In the genomic region with DNA sequence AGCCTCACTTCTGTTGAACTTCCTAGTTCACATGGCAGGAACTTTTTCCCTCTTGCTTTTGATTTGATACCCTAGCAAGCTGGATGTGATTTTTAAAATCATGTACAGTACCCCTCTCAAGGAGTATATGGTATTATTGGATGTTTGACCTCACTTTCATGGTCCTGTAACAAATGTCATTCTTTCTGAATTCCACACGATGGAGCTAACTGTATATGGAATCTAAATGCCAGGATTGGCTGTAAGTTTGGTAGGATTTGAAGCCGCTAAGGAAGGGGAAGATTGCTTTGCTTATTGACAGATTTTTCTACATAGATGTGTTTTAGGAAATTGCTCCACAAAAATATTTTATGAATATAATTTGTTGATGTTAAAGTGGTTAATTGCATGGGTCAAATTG, we compare ENCODE assay signal across 8 cellular contexts. TPM values are rescaled to one million over a fixed set of nuclear protein-coding genes. Genes with fewer than 3 reads are reported as not detected.
DNase-seq lines count a peak whose midpoint lies in the region; ATAC-seq and TF ChIP-seq lines count a peak whose summit lies in the region.
"Had no signal": no experiment of that assay in that cellular context is flagged by ENCODE, and none has a peak within 500 bp of the region (broad histone marks: within the 10 kb centered on the region; RNA-seq: fewer than 3 reads in every experiment).

No MANE protein-coding gene starts in this region.

- H3K27me3 Mint-ChIP-seq in activated CD4-positive, alpha-beta T cell treated with anti-CD3 and anti-CD28 coated beads, Interleukin-2, amount 10 ng/mL, durations not matched to agents 24 days and 14 days, result no peaks in the 10 kb centered on the region
- no peaks in the 10 kb centered on the region for H3K27me3 Mint-ChIP-seq in activated T-helper 1 cell treated with anti-CD3 and anti-CD28 coated beads, Interleukin-12 subunit alpha, Interleukin-12 subunit beta, Interleukin-2, Interleukin-4 antibody, amounts not matched to agents 30 ng/mL and 10 ng/mL and 1 ng/mL, durations not matched to agents 14 hours and 24 hours and 36 hours (ENCODE audit: insufficient read depth)

- peak; percentile 50 for ATAC-seq in mucosa of descending colon

- no peaks in the 10 kb centered on the region for H3K9me3 ChIP-seq in mucosa of descending colon
- H3K9me3 ChIP-seq: SJCRH30 had no signal

- H3K4me1 ChIP-seq in mucosa of descending colon (ENCODE audit: low read depth), result peaks cover 12% of the 10 kb centered on the region

- no peaks in the 10 kb centered on the region for H3K9me3 Mint-ChIP-seq in activated CD4-positive, alpha-beta T cell treated with anti-CD3 and anti-CD28 coated beads, Interleukin-2, amount 10 ng/mL, durations not matched to agents 24 days and 14 days
- no peaks in the 10 kb centered on the region for H3K9me3 Mint-ChIP-seq in activated T-helper 1 cell treated with anti-CD3 and anti-CD28 coated beads, Interleukin-12 subunit alpha, Interleukin-12 subunit beta, Interleukin-2, Interleukin-4 antibody, amounts not matched to agents 30 ng/mL and 10 ng/mL and 1 ng/mL, durations not matched to agents 14 hours and 24 hours and 36 hours

- peaks cover 12% of the 10 kb centered on the region for H3K36me3 Mint-ChIP-seq in activated CD4-positive, alpha-beta T cell treated with anti-CD3 and anti-CD28 coated beads, Interleukin-2, amount 10 ng/mL, durations not matched to agents 24 days and 14 days (ENCODE audit: low read depth)
- H3K36me3 Mint-ChIP-seq in activated T-helper 1 cell treated with anti-CD3 and anti-CD28 coated beads, Interleukin-12 subunit alpha, Interleukin-12 subunit beta, Interleukin-2, Interleukin-4 antibody, amounts not matched to agents 30 ng/mL and 10 ng/mL and 1 ng/mL, durations not matched to agents 14 hours and 24 hours and 36 hours (ENCODE audit: low read depth), result peaks cover 8% of the 10 kb centered on the region

- H3K36me3 ChIP-seq in mucosa of descending colon (ENCODE audit: low read depth), result no peaks in the 10 kb centered on the region
- H3K36me3 ChIP-seq: SJCRH30 had no signal

- peak; percentile 38 for TF ChIP-seq CTCF in GM12873 (IDR thresholded peaks at IDR 0.05; ENCODE audit: insufficient read depth, low read depth, low read length, missing control alignments)
- no peak for TF ChIP-seq CTCF in mucosa of descending colon (IDR thresholded peaks at IDR 0.05)

- H3K27ac Mint-ChIP-seq in activated CD4-positive, alpha-beta T cell treated with anti-CD3 and anti-CD28 coated beads, Interleukin-2, amount 10 ng/mL, durations not matched to agents 24 days and 14 days, result no peak overlapping the region
- no peak overlapping the region for H3K27ac Mint-ChIP-seq in activated T-helper 1 cell treated with anti-CD3 and anti-CD28 coated beads, Interleukin-12 subunit alpha, Interleukin-12 subunit beta, Interleukin-2, Interleukin-4 antibody, amounts not matched to agents 30 ng/mL and 10 ng/mL and 1 ng/mL, durations not matched to agents 14 hours and 24 hours and 36 hours

- no peak overlapping the region for H3K4me3 Mint-ChIP-seq in activated CD4-positive, alpha-beta T cell treated with anti-CD3 and anti-CD28 coated beads, Interleukin-2, amount 10 ng/mL, durations not matched to agents 24 days and 14 days
- H3K4me3 Mint-ChIP-seq in activated T-helper 1 cell treated with anti-CD3 and anti-CD28 coated beads, Interleukin-12 subunit alpha, Interleukin-12 subunit beta, Interleukin-2, Interleukin-4 antibody, amounts not matched to agents 30 ng/mL and 10 ng/mL and 1 ng/mL, durations not matched to agents 14 hours and 24 hours and 36 hours, result no peak overlapping the region

- H3K4me3 ChIP-seq in mucosa of descending colon, result no peak overlapping the region
- H3K4me3 ChIP-seq: SJCRH30 had no signal

- intact Hi-C loops in mucosa of descending colon (cut with DNase I, micrococcal nuclease), result no loop called here
- intact Hi-C loops in activated CD4-positive, alpha-beta T cell treated with anti-CD3 and anti-CD28 coated beads, Interleukin-2, amount 10 ng/mL, durations not matched to agents 24 days and 14 days (cut with micrococcal nuclease), result no loop called here
- intact Hi-C loops in activated T-helper 1 cell treated with anti-CD3 and anti-CD28 coated beads, Interleukin-12 subunit alpha, Interleukin-12 subunit beta, Interleukin-2, Interleukin-4 antibody, amounts not matched to agents 30 ng/mL and 10 ng/mL and 1 ng/mL, durations not matched to agents 14 hours and 24 hours and 36 hours (cut with micrococcal nuclease), result no loop called here

- peaks cover 14% of the 10 kb centered on the region for H3K4me1 Mint-ChIP-seq in activated CD4-positive, alpha-beta T cell treated with anti-CD3 and anti-CD28 coated beads, Interleukin-2, amount 10 ng/mL, durations not matched to agents 24 days and 14 days
- peaks cover 17% of the 10 kb centered on the region for H3K4me1 Mint-ChIP-seq in activated T-helper 1 cell treated with anti-CD3 and anti-CD28 coated beads, Interleukin-12 subunit alpha, Interleukin-12 subunit beta, Interleukin-2, Interleukin-4 antibody, amounts not matched to agents 30 ng/mL and 10 ng/mL and 1 ng/mL, durations not matched to agents 14 hours and 24 hours and 36 hours (ENCODE audit: low read depth)

- DNase-seq in NCI-H345 (lab: John Stamatoyannopoulos, UW), result peak; percentile 34
- DNase-seq in dermis blood vessel endothelial cell, result peak; percentile 69
- no peak for DNase-seq in mucosa of descending colon
- no peak for DNase-seq in COLO668 (lab: John Stamatoyannopoulos, UW; ENCODE audit: unreplicated experiment)
- no peak for DNase-seq in activated CD4-positive, alpha-beta T cell treated with anti-CD3 and anti-CD28 coated beads, Interleukin-2, amount 10 ng/mL, durations not matched to agents 24 days and 14 days
- DNase-seq in activated T-helper 1 cell treated with anti-CD3 and anti-CD28 coated beads, Interleukin-12 subunit alpha, Interleukin-12 subunit beta, Interleukin-2, Interleukin-4 antibody, amounts not matched to agents 30 ng/mL and 10 ng/mL and 1 ng/mL, durations not matched to agents 14 hours and 24 hours and 36 hours (ENCODE audit: low spot score), result no peak

RNA-seq across cellular contexts. Expression of a gene that starts 18.3 kb away (rescaled TPM):
- total RNA-seq in dermis blood vessel endothelial cell (25.4 and 30.1 TPM in 2 replicates), mucosa of descending colon (10 to 100 TPM; 18.1 to 26.6 (median 22.9) TPM)
- 27.9 and 29.6 TPM in 2 replicates for total RNA-seq in activated CD4-positive, alpha-beta T cell treated with anti-CD3 and anti-CD28 coated beads, Interleukin-2, amount 10 ng/mL, durations not matched to agents 24 days and 14 days
- total RNA-seq in activated T-helper 1 cell treated with anti-CD3 and anti-CD28 coated beads, Interleukin-12 subunit alpha, Interleukin-12 subunit beta, Interleukin-2, Interleukin-4 antibody, amounts not matched to agents 30 ng/mL and 10 ng/mL and 1 ng/mL, durations not matched to agents 14 hours and 24 hours and 36 hours, result 24.7 and 27.1 TPM in 2 replicates

RNA-seq across cellular contexts. Expression of a gene that starts 18.4 kb away (rescaled TPM):
- 7.4 and 7.7 TPM in 2 replicates for total RNA-seq in dermis blood vessel endothelial cell
- total RNA-seq in mucosa of descending colon, result 10 to 100 TPM in 1 of 3 donors, 1 to 10 TPM in 2; 6.6 to 10.9 (median 7.2) TPM
- 10.9 and 11.7 TPM in 2 replicates for total RNA-seq in activated CD4-positive, alpha-beta T cell treated with anti-CD3 and anti-CD28 coated beads, Interleukin-2, amount 10 ng/mL, durations not matched to agents 24 days and 14 days
- total RNA-seq in activated T-helper 1 cell treated with anti-CD3 and anti-CD28 coated beads, Interleukin-12 subunit alpha, Interleukin-12 subunit beta, Interleukin-2, Interleukin-4 antibody, amounts not matched to agents 30 ng/mL and 10 ng/mL and 1 ng/mL, durations not matched to agents 14 hours and 24 hours and 36 hours, result 11.7 and 13.9 TPM in 2 replicates

Comparison
In these comparisons a context has a peak if more than half of its experiments do, and no peak if none do; other contexts are left out.
1. DNase-seq: peak in NCI-H345 (single experiment) and dermis blood vessel endothelial cell (single experiment); none in mucosa of descending colon (0 of 3), COLO668 (single experiment), activated CD4-positive, alpha-beta T cell treated with anti-CD3 and anti-CD28 coated beads, Interleukin-2, amount 10 ng/mL, durations not matched to agents 24 days and 14 days (single experiment) and activated T-helper 1 cell treated with anti-CD3 and anti-CD28 coated beads, Interleukin-12 subunit alpha, Interleukin-12 subunit beta, Interleukin-2, Interleukin-4 antibody, amounts not matched to agents 30 ng/mL and 10 ng/mL and 1 ng/mL, durations not matched to agents 14 hours and 24 hours and 36 hours (single experiment).